Comparison of ENCODE assay signal across 11 cellular contexts in genomic region chr6:72363844-72364740, GRCh38.
DNase-seq lines count a peak whose midpoint lies in the region; ATAC-seq and TF ChIP-seq lines count a peak whose summit lies in the region.
"Had no signal": no experiment of that assay in that cellular context is flagged by ENCODE, and none has a peak within 500 bp of the region (broad histone marks: within the 10 kb centered on the region; RNA-seq: fewer than 3 reads in every experiment).

No MANE protein-coding gene starts in this region.

- DNase-seq in G401 (ENCODE audit: low spot score) (peak; percentile 50), SK-N-MC (ENCODE audit: low read depth, low spot score) (no peak), fibroblast of the aortic adventitia (ENCODE audit: low read depth) (peak; percentile 96), retinal pigment epithelial cell (ENCODE audit: low read depth) (peak; percentile 94), suprapubic skin (ENCODE audit: low spot score in 2 of 2) (no peak), MV-4-11 (lab: John Stamatoyannopoulos, UW) (no peak)
- DNase-seq in NK-92 treated with Interleukin-12 subunit alpha and Interleukin-12 subunit beta, amount 100 ng/mL, for 24 hours (lab: John Stamatoyannopoulos, UW), result no peak
- DNase-seq: NCI-H1105, psoas muscle had no signal

- H3K4me1 ChIP-seq in suprapubic skin, result no peaks in the 10 kb centered on the region
- H3K4me1 ChIP-seq: psoas muscle had no signal

- TF ChIP-seq CTCF in fibroblast of the aortic adventitia (IDR thresholded peaks at IDR 0.05; ENCODE audit: insufficient read depth, low read length) (no peak), retinal pigment epithelial cell (conservative IDR thresholded peaks at IDR 0.05; ENCODE audit: low read depth, low read length) (no peak), suprapubic skin (IDR thresholded peaks at IDR 0.05) (no peak)

- TF ChIP-seq EP300 in suprapubic skin (IDR thresholded peaks at IDR 0.05), result no peak

- peak overlapping the region; percentile 32; the same call in 1 of the 2 replicates for H3K27ac ChIP-seq in SK-N-MC
- H3K27ac ChIP-seq in suprapubic skin, result no peak overlapping the region
- H3K27ac ChIP-seq: psoas muscle had no signal

- H3K9me3 ChIP-seq in SK-N-MC (ENCODE audit: low read depth, low read length) (no peaks in the 10 kb centered on the region), suprapubic skin (no peaks in the 10 kb centered on the region)
- H3K9me3 ChIP-seq: psoas muscle had no signal

- in situ Hi-C loops in G401 (cut with HindIII; ENCODE audit: low sequenced_read_pairs), result no loop called here

- no peak for TF ChIP-seq POLR2A in suprapubic skin (IDR thresholded peaks at IDR 0.05)

- ATAC-seq in GM21786 (IDR thresholded peaks at IDR 0.05; ENCODE audit: unreplicated experiment), result no peak
- ATAC-seq: Right ventricle myocardium inferior had no signal

- H3K27me3 ChIP-seq in suprapubic skin, result no peaks in the 10 kb centered on the region

- H3K4me3 ChIP-seq in SK-N-MC, result no peak overlapping the region; the same call in 1 of the 2 replicates
- no peak overlapping the region for H3K4me3 ChIP-seq in fibroblast of the aortic adventitia (ENCODE audit: low read depth, low read length)
- no peak overlapping the region for H3K4me3 ChIP-seq in retinal pigment epithelial cell (ENCODE audit: low read length)
- no peak overlapping the region for H3K4me3 ChIP-seq in suprapubic skin
- H3K4me3 ChIP-seq: psoas muscle had no signal

- H3K9ac ChIP-seq in SK-N-MC (ENCODE audit: insufficient read length), result no peak overlapping the region

- H3K36me3 ChIP-seq in SK-N-MC (ENCODE audit: insufficient read depth, low read length) (no peaks in the 10 kb centered on the region), suprapubic skin (no peaks in the 10 kb centered on the region)

- WGBS in suprapubic skin, result 73% methylated on average over 7 of the region's 7 CpGs

Comparison
In these comparisons a context has a peak if more than half of its experiments do, and no peak if none do; other contexts are left out.
1. DNase-seq: peak in G401 (single experiment), fibroblast of the aortic adventitia (single experiment) and retinal pigment epithelial cell (single experiment); none in SK-N-MC (single experiment), suprapubic skin (0 of 2), MV-4-11 (single experiment) and NK-92 treated with Interleukin-12 subunit alpha and Interleukin-12 subunit beta, amount 100 ng/mL, for 24 hours (single experiment).